ENCODE assay signal across 8 cellular contexts in genomic region chr5:77844408-77845272, GRCh38.
DNase-seq lines count a peak whose midpoint lies in the region; ATAC-seq and TF ChIP-seq lines count a peak whose summit lies in the region.

No MANE protein-coding gene starts in this region.

- H3K36me3 ChIP-seq in lung (ENCODE audit: control insufficient read depth in 2 of 2, insufficient read depth in 2 of 2, low read length in 2 of 2) = no peaks in the 10 kb centered on the region
- H3K36me3 ChIP-seq in tibial artery = no peaks in the 10 kb centered on the region

- no peak for DNase-seq in activated CD4-positive, alpha-beta memory T cell treated with anti-CD3 and anti-CD28 coated beads for 36 hours
- DNase-seq in activated CD4-positive, alpha-beta memory T cell treated with anti-CD3 and anti-CD28 coated beads, Interleukin-2, amount 10 ng/mL, durations not matched to agents 7 days and 5 days = no peak
- DNase-seq in chondrocyte (ENCODE audit: low spot score) (no peak), lung (ENCODE audit: low spot score) (no peak), tibial artery (no peak), pons (ENCODE audit: low spot score) (no peak), A172 (ENCODE audit: low spot score) (no peak)

- 5 to 7% methylated on average over 56 to 58 of the region's 58 CpGs for WGBS in lung, 2 donors

- peak overlapping the region; percentile 4 for H3K4me3 Mint-ChIP-seq in activated CD4-positive, alpha-beta memory T cell treated with anti-CD3 and anti-CD28 coated beads for 36 hours
- no peak overlapping the region for H3K4me3 Mint-ChIP-seq in activated CD4-positive, alpha-beta memory T cell treated with anti-CD3 and anti-CD28 coated beads, Interleukin-2, amount 10 ng/mL, durations not matched to agents 7 days and 5 days
- H3K4me3 Mint-ChIP-seq in chondrocyte (ENCODE audit: unreplicated experiment) = peak overlapping the region; percentile 60

- H3K27me3 Mint-ChIP-seq in activated CD4-positive, alpha-beta memory T cell treated with anti-CD3 and anti-CD28 coated beads for 36 hours = peaks cover 41% of the 10 kb centered on the region
- peaks cover 53% of the 10 kb centered on the region for H3K27me3 Mint-ChIP-seq in activated CD4-positive, alpha-beta memory T cell treated with anti-CD3 and anti-CD28 coated beads, Interleukin-2, amount 10 ng/mL, durations not matched to agents 7 days and 5 days
- peaks cover 7% of the 10 kb centered on the region for H3K27me3 Mint-ChIP-seq in chondrocyte (ENCODE audit: low read depth)

- ATAC-seq in lung (ENCODE audit: insufficient read depth, low FRiP score) = no peak
- ATAC-seq in HG02885 (IDR thresholded peaks at IDR 0.05; ENCODE audit: poor library complexity, unreplicated experiment) = no peak

- intact Hi-C loops in activated CD4-positive, alpha-beta memory T cell treated with anti-CD3 and anti-CD28 coated beads for 36 hours (cut with micrococcal nuclease) = no loop called here
- intact Hi-C loops in tibial artery (cut with DNase I; ENCODE audit: low total_unique reads) = no loop called here

- H3K9me3 Mint-ChIP-seq in activated CD4-positive, alpha-beta memory T cell treated with anti-CD3 and anti-CD28 coated beads for 36 hours = no peaks in the 10 kb centered on the region
- H3K9me3 Mint-ChIP-seq in activated CD4-positive, alpha-beta memory T cell treated with anti-CD3 and anti-CD28 coated beads, Interleukin-2, amount 10 ng/mL, durations not matched to agents 7 days and 5 days = no peaks in the 10 kb centered on the region
- no peaks in the 10 kb centered on the region for H3K9me3 Mint-ChIP-seq in chondrocyte (ENCODE audit: low read depth)

- H3K27ac Mint-ChIP-seq in activated CD4-positive, alpha-beta memory T cell treated with anti-CD3 and anti-CD28 coated beads for 36 hours = no peak overlapping the region
- H3K27ac Mint-ChIP-seq in activated CD4-positive, alpha-beta memory T cell treated with anti-CD3 and anti-CD28 coated beads, Interleukin-2, amount 10 ng/mL, durations not matched to agents 7 days and 5 days = no peak overlapping the region
- H3K27ac Mint-ChIP-seq in chondrocyte (ENCODE audit: unreplicated experiment) = no peak overlapping the region

- POLR2A ChIA-PET in activated CD4-positive, alpha-beta memory T cell treated with anti-CD3 and anti-CD28 coated beads for 36 hours (lab: Charles Lee) = interaction anchor here (1.2 kb wide), 1 partner anchor 75 kb away, joined by 3 read pairs; no protein-coding TSS in a partner anchor
- POLR2A ChIA-PET in activated CD4-positive, alpha-beta memory T cell treated with anti-CD3 and anti-CD28 coated beads, Interleukin-2, amount 10 ng/mL, durations not matched to agents 7 days and 5 days (lab: Charles Lee) = no interaction called here

- H3K36me3 Mint-ChIP-seq in activated CD4-positive, alpha-beta memory T cell treated with anti-CD3 and anti-CD28 coated beads for 36 hours = no peaks in the 10 kb centered on the region
- H3K36me3 Mint-ChIP-seq in activated CD4-positive, alpha-beta memory T cell treated with anti-CD3 and anti-CD28 coated beads, Interleukin-2, amount 10 ng/mL, durations not matched to agents 7 days and 5 days (ENCODE audit: low read depth) = no peaks in the 10 kb centered on the region
- H3K36me3 Mint-ChIP-seq in chondrocyte (ENCODE audit: low read depth) = no peaks in the 10 kb centered on the region

- H3K27me3 ChIP-seq in lung (ENCODE audit: control insufficient read depth, insufficient read depth) (no peaks in the 10 kb centered on the region), tibial artery (peaks cover 0 to 2% of the 10 kb centered on the region in 2 donors)

- H3K4me3 ChIP-seq in lung = peak overlapping the region; percentile 15
- peak overlapping the region; percentile 46 to 54 for H3K4me3 ChIP-seq in tibial artery

- TF ChIP-seq CTCF in chondrocyte (IDR thresholded peaks at IDR 0.05) (no peak), lung (IDR thresholded peaks at IDR 0.05; ENCODE audit: control extremely low read depth, extremely low read depth) (no peak), tibial artery (IDR thresholded peaks at IDR 0.05) (no peak)

- no peak overlapping the region for H3K27ac ChIP-seq in lung (ENCODE audit: low read depth in 1 of 2, low read length in 1 of 2)
- no peak overlapping the region for H3K27ac ChIP-seq in tibial artery

- H3K9me3 ChIP-seq in lung (ENCODE audit: control insufficient read depth in 2 of 2, insufficient read depth in 1 of 2, low read length in 1 of 2) (peaks cover 0 to 5% of the 10 kb centered on the region in 2 donors), tibial artery (no peaks in the 10 kb centered on the region)

- CTCF ChIA-PET in activated CD4-positive, alpha-beta memory T cell treated with anti-CD3 and anti-CD28 coated beads for 36 hours (lab: Charles Lee) = no interaction called here
- CTCF ChIA-PET in activated CD4-positive, alpha-beta memory T cell treated with anti-CD3 and anti-CD28 coated beads, Interleukin-2, amount 10 ng/mL, durations not matched to agents 7 days and 5 days (lab: Charles Lee) = interaction anchor here (0.5 kb wide), 1 partner anchor 213 kb away, joined by 3 read pairs; no protein-coding TSS in a partner anchor

- H3K4me1 ChIP-seq in lung (ENCODE audit: control insufficient read depth in 2 of 2, insufficient read depth in 2 of 2, low read length in 2 of 2) = peaks cover 0 to 6% of the 10 kb centered on the region in 2 donors
- H3K4me1 ChIP-seq in tibial artery = peaks cover 0 to 14% (median 6%) of the 10 kb centered on the region in 4 donors

- H3K4me1 Mint-ChIP-seq in activated CD4-positive, alpha-beta memory T cell treated with anti-CD3 and anti-CD28 coated beads for 36 hours (ENCODE audit: low read depth) = peaks cover 7% of the 10 kb centered on the region
- peaks cover 3% of the 10 kb centered on the region for H3K4me1 Mint-ChIP-seq in activated CD4-positive, alpha-beta memory T cell treated with anti-CD3 and anti-CD28 coated beads, Interleukin-2, amount 10 ng/mL, durations not matched to agents 7 days and 5 days
- peaks cover 4% of the 10 kb centered on the region for H3K4me1 Mint-ChIP-seq in chondrocyte (ENCODE audit: low read depth)
